22 cellular contexts compared by ENCODE assay signal in the genomic region with DNA sequence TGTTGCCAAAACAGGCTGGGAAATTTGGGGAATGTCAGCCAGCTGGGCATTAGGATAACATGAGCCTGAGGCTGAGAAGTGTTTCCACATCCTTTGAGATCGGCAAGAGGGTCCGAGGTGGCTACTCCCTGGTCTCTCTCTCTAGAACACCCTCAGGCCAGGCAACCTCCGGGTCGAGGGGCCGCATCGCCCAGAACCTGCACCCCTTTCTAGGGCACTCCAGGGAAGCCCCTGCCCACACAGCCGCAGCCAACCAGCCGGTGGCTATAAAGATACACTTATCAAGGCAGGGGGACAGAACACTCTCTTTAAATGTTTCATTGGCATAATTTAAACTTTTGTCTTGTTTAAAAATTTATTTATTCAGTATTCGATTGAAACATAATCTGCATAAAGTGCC.
"Had no signal": no experiment of that assay in that cellular context is flagged by ENCODE, and none has a peak within 500 bp of the region (broad histone marks: within the 10 kb centered on the region; RNA-seq: fewer than 3 reads in every experiment).

No MANE protein-coding gene starts in this region.

- H2AFZ ChIP-seq: hepatocyte, neural progenitor cell had no signal

- H3K4me2 ChIP-seq: hepatocyte, neural progenitor cell had no signal

- H3K4me1 ChIP-seq: uterus had no signal

- H3K36me3 ChIP-seq: neural progenitor cell, uterus had no signal

- H3K27me3 ChIP-seq: heart left ventricle, hepatocyte, neural progenitor cell, pancreas, spleen, tibial nerve, uterus had no signal

- H3K9ac ChIP-seq: neural progenitor cell had no signal

- H3K9me3 ChIP-seq: pancreas, prostate gland, tibial nerve, uterus had no signal

- H3K27ac ChIP-seq: heart left ventricle, hepatocyte, neural progenitor cell, pancreas, prostate gland, skin epidermis, spleen, tibial nerve, uterus had no signal

- ATAC-seq: heart left ventricle; left lobe of liver; natural killer cell; pancreas; right cardiac atrium; sciatic nerve; stimulated activated effector memory CD8-positive, alpha-beta T cell treated with anti-CD3 and anti-CD28 coated beads, Interleukin-12 subunit alpha, Interleukin-12 subunit beta, amount 100 ng/mL, for 72 hours had no signal

- DNase-seq: glutamatergic neuron; islet precursor cell; naive B cell; natural killer cell; nephron progenitor cell; retina; stimulated activated CD4-positive, alpha-beta T cell treated with anti-CD3 and anti-CD28 coated beads, Interleukin-4, amount 100 ng/mL, for 24 hours; stimulated activated naive CD4-positive, alpha-beta T cell; substantia nigra; uterus had no signal

- H3K4me3 ChIP-seq: heart left ventricle, hepatocyte, neural progenitor cell, pancreas, prostate gland, skin epidermis, spleen, tibial nerve, uterus had no signal
